ENCODE assay signal across 1 cellular context in genomic region chr11:122071680-122072321, GRCh38.
TF ChIP-seq lines count a peak whose summit lies in the region.

No MANE protein-coding gene starts in this region.

TF ChIP-seq in GM23338, 12 proteins besides CTCF, POLR2A, EP300 and RAD21 (continued from another document):
- TF ChIP-seq ZNF462 (CRISPR knock-in tag; IDR thresholded peaks at IDR 0.05): no peak
- TF ChIP-seq STAT1 (IDR thresholded peaks at IDR 0.05; ENCODE audit: unreplicated experiment): no peak
- no peak for TF ChIP-seq CREB1 (CRISPR knock-in tag; IDR thresholded peaks at IDR 0.05; ENCODE audit: low read depth)
- no peak for TF ChIP-seq REST (IDR thresholded peaks at IDR 0.05; ENCODE audit: unreplicated experiment)
- TF ChIP-seq ZNF114 (CRISPR knock-in tag; IDR thresholded peaks at IDR 0.05): no peak
